ENCODE assay signal across 14 cellular contexts in the genomic region with DNA sequence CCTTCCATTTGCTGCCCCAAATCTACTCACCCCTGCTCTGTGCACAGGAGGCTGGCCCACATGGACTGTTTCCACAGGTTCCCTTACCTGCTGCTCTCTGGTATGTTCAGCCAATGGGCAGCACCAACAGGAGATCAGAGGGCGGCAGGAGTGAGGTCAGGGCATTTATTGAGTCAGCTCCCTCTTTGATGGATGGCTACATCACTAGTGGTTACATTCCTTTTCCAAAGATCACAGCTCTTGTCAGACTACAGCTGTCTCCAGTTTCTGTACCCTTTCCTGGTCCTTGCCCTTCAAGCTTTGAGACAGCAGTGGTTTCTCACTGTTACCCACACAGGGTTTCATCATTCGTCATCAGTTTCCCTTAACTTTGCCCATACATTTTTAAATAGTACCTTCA.
DNase-seq lines count a peak whose midpoint lies in the region; ATAC-seq and TF ChIP-seq lines count a peak whose summit lies in the region.
"Had no signal": no experiment of that assay in that cellular context is flagged by ENCODE, and none has a peak within 500 bp of the region (broad histone marks: within the 10 kb centered on the region; RNA-seq: fewer than 3 reads in every experiment).

No MANE protein-coding gene starts in this region.

- intact Hi-C loops in activated CD4-positive, alpha-beta memory T cell treated with anti-CD3 and anti-CD28 coated beads for 36 hours (cut with micrococcal nuclease): loop anchor here (1.0 to 5.0 kb wide), 2 partner anchors 20 to 33 kb away; no protein-coding TSS in a partner anchor

- peak; percentile 69 for ATAC-seq in HG02610 (IDR thresholded peaks at IDR 0.05; ENCODE audit: unreplicated experiment)
- ATAC-seq: naive thymus-derived CD8-positive, alpha-beta T cell had no signal

- H3K9ac ChIP-seq in SK-N-SH: no peak overlapping the region

- H3K4me1 ChIP-seq in SK-N-SH (ENCODE audit: control insufficient read depth in 1 of 2, insufficient read depth in 2 of 2, low read depth in 1 of 2, low read length in 1 of 2): no peaks in the 10 kb centered on the region
- H3K4me1 ChIP-seq: SJCRH30, thyroid gland had no signal

- DNase-seq in activated CD4-positive, alpha-beta memory T cell treated with anti-CD3 and anti-CD28 coated beads for 36 hours: peak; percentile 51
- DNase-seq in activated CD4-positive, alpha-beta memory T cell treated with anti-CD3 and anti-CD28 coated beads, Interleukin-2, amount 10 ng/mL, durations not matched to agents 7 days and 5 days: no peak
- no peak for DNase-seq in activated T-cell treated with anti-CD3 and anti-CD28 coated beads, Interleukin-2, amount 50 U/mL, for 24 hours
- peak; percentile 0 for DNase-seq in stimulated activated CD8-positive, alpha-beta memory T cell treated with anti-CD3 and anti-CD28 coated beads, Interleukin-12 subunit alpha, Interleukin-12 subunit beta, amount 100 ng/mL, for 24 hours (ENCODE audit: extremely low read depth)
- DNase-seq in SK-N-SH (no peak), T1000 (lab: John Stamatoyannopoulos, UW) (no peak), activated gamma-delta T cell (lab: John Stamatoyannopoulos, UW) (no peak)
- DNase-seq: immature natural killer cell; KBM-7; naive thymus-derived CD8-positive, alpha-beta T cell; SJCRH30; thyroid gland had no signal

- no peaks in the 10 kb centered on the region for H3K9me3 Mint-ChIP-seq in activated CD4-positive, alpha-beta memory T cell treated with anti-CD3 and anti-CD28 coated beads for 36 hours
- H3K9me3 Mint-ChIP-seq in activated CD4-positive, alpha-beta memory T cell treated with anti-CD3 and anti-CD28 coated beads, Interleukin-2, amount 10 ng/mL, durations not matched to agents 7 days and 5 days: peaks cover 8% of the 10 kb centered on the region
- no peaks in the 10 kb centered on the region for H3K9me3 Mint-ChIP-seq in activated T-cell treated with anti-CD3 and anti-CD28 coated beads, Interleukin-2, amount 50 U/mL, for 24 hours

- no peak overlapping the region for H3K27ac Mint-ChIP-seq in activated CD4-positive, alpha-beta memory T cell treated with anti-CD3 and anti-CD28 coated beads for 36 hours
- no peak overlapping the region for H3K27ac Mint-ChIP-seq in activated CD4-positive, alpha-beta memory T cell treated with anti-CD3 and anti-CD28 coated beads, Interleukin-2, amount 10 ng/mL, durations not matched to agents 7 days and 5 days
- H3K27ac Mint-ChIP-seq in activated T-cell treated with anti-CD3 and anti-CD28 coated beads, Interleukin-2, amount 50 U/mL, for 24 hours: peak overlapping the region; percentile 57
- H3K27ac Mint-ChIP-seq: immature natural killer cell; naive thymus-derived CD8-positive, alpha-beta T cell had no signal

- H3K27ac ChIP-seq in SK-N-SH (ENCODE audit: low read depth in 2 of 2, low read length in 1 of 2): no peak overlapping the region
- H3K27ac ChIP-seq: SJCRH30, skin epidermis, thyroid gland had no signal

- H2AFZ ChIP-seq in SK-N-SH (ENCODE audit: low read depth): no peak overlapping the region

- no peak overlapping the region for H3K4me3 Mint-ChIP-seq in activated CD4-positive, alpha-beta memory T cell treated with anti-CD3 and anti-CD28 coated beads for 36 hours
- H3K4me3 Mint-ChIP-seq in activated CD4-positive, alpha-beta memory T cell treated with anti-CD3 and anti-CD28 coated beads, Interleukin-2, amount 10 ng/mL, durations not matched to agents 7 days and 5 days: no peak overlapping the region
- H3K4me3 Mint-ChIP-seq in activated T-cell treated with anti-CD3 and anti-CD28 coated beads, Interleukin-2, amount 50 U/mL, for 24 hours: no peak overlapping the region
- H3K4me3 Mint-ChIP-seq: immature natural killer cell; naive thymus-derived CD8-positive, alpha-beta T cell had no signal

- no peaks in the 10 kb centered on the region for H3K27me3 ChIP-seq in SK-N-SH (ENCODE audit: insufficient read depth)
- H3K27me3 ChIP-seq: SJCRH30, thyroid gland had no signal

- no peaks in the 10 kb centered on the region for H3K9me3 ChIP-seq in SK-N-SH
- H3K9me3 ChIP-seq: SJCRH30, thyroid gland had no signal

- H3K79me2 ChIP-seq in SK-N-SH (ENCODE audit: insufficient read depth): no peaks in the 10 kb centered on the region

- no peak overlapping the region for H3K4me2 ChIP-seq in SK-N-SH

- WGBS in SK-N-SH (ENCODE audit: low lambda C conversion rate): 12% methylated on average over 1 of the region's 2 CpGs

- peaks cover 11% of the 10 kb centered on the region for H3K4me1 Mint-ChIP-seq in activated CD4-positive, alpha-beta memory T cell treated with anti-CD3 and anti-CD28 coated beads for 36 hours (ENCODE audit: low read depth)
- peaks cover 7% of the 10 kb centered on the region for H3K4me1 Mint-ChIP-seq in activated CD4-positive, alpha-beta memory T cell treated with anti-CD3 and anti-CD28 coated beads, Interleukin-2, amount 10 ng/mL, durations not matched to agents 7 days and 5 days
- peaks cover 27% of the 10 kb centered on the region for H3K4me1 Mint-ChIP-seq in activated T-cell treated with anti-CD3 and anti-CD28 coated beads, Interleukin-2, amount 50 U/mL, for 24 hours (ENCODE audit: low read depth)
- H3K4me1 Mint-ChIP-seq: immature natural killer cell; naive thymus-derived CD8-positive, alpha-beta T cell had no signal

- CTCF ChIA-PET in activated CD4-positive, alpha-beta memory T cell treated with anti-CD3 and anti-CD28 coated beads for 36 hours (lab: Charles Lee): interaction anchor here (1.0 to 1.1 kb wide), 2 partner anchors 20 to 216 kb away, joined by 3 read pairs; no protein-coding TSS in a partner anchor
- CTCF ChIA-PET in activated CD4-positive, alpha-beta memory T cell treated with anti-CD3 and anti-CD28 coated beads, Interleukin-2, amount 10 ng/mL, durations not matched to agents 7 days and 5 days (lab: Charles Lee): no interaction called here
- CTCF ChIA-PET in SK-N-SH (lab: Yijun Ruan, JAX): interaction anchor here (1.4 kb wide), 1 partner anchor 28 kb away, joined by 3 read pairs; no protein-coding TSS in a partner anchor

- H3K9me2 ChIP-seq in SK-N-SH: no peaks in the 10 kb centered on the region

- no peaks in the 10 kb centered on the region for H3F3A ChIP-seq in SK-N-SH (replicated peaks; ENCODE audit: insufficient read depth)

- H3K27me3 Mint-ChIP-seq in activated CD4-positive, alpha-beta memory T cell treated with anti-CD3 and anti-CD28 coated beads for 36 hours: peaks cover 8% of the 10 kb centered on the region
- H3K27me3 Mint-ChIP-seq in activated CD4-positive, alpha-beta memory T cell treated with anti-CD3 and anti-CD28 coated beads, Interleukin-2, amount 10 ng/mL, durations not matched to agents 7 days and 5 days: peaks cover 5% of the 10 kb centered on the region
- H3K27me3 Mint-ChIP-seq in activated T-cell treated with anti-CD3 and anti-CD28 coated beads, Interleukin-2, amount 50 U/mL, for 24 hours: peaks cover 22% of the 10 kb centered on the region

- POLR2A ChIA-PET in activated CD4-positive, alpha-beta memory T cell treated with anti-CD3 and anti-CD28 coated beads for 36 hours (lab: Charles Lee): no interaction called here
- POLR2A ChIA-PET in activated CD4-positive, alpha-beta memory T cell treated with anti-CD3 and anti-CD28 coated beads, Interleukin-2, amount 10 ng/mL, durations not matched to agents 7 days and 5 days (lab: Charles Lee): no interaction called here
- POLR2A ChIA-PET in SK-N-SH (lab: Yijun Ruan, JAX): no interaction called here

- TF ChIP-seq EP300 in SK-N-SH (IDR thresholded peaks at IDR 0.05; ENCODE audit: borderline replicate concordance in 1 of 2, low read depth in 1 of 2, low read length in 1 of 2): no peak

- no peak overlapping the region for H3K4me3 ChIP-seq in SK-N-SH (ENCODE audit: low read depth in 2 of 2, low read length in 1 of 2)
- H3K4me3 ChIP-seq: SJCRH30, skin epidermis, thyroid gland had no signal

- H3K36me3 Mint-ChIP-seq in activated CD4-positive, alpha-beta memory T cell treated with anti-CD3 and anti-CD28 coated beads for 36 hours: no peaks in the 10 kb centered on the region
- H3K36me3 Mint-ChIP-seq in activated CD4-positive, alpha-beta memory T cell treated with anti-CD3 and anti-CD28 coated beads, Interleukin-2, amount 10 ng/mL, durations not matched to agents 7 days and 5 days (ENCODE audit: low read depth): no peaks in the 10 kb centered on the region
- no peaks in the 10 kb centered on the region for H3K36me3 Mint-ChIP-seq in activated T-cell treated with anti-CD3 and anti-CD28 coated beads, Interleukin-2, amount 50 U/mL, for 24 hours (ENCODE audit: low read depth)
- H3K36me3 Mint-ChIP-seq: immature natural killer cell had no signal

- TF ChIP-seq RAD21 in SK-N-SH (IDR thresholded peaks at IDR 0.05; ENCODE audit: low read length): no peak

- H3K36me3 ChIP-seq in SK-N-SH (replicated peaks in 1 of 2; ENCODE audit: control insufficient read depth in 1 of 2, insufficient read depth in 2 of 2, low read length in 1 of 2): no peaks in the 10 kb centered on the region
- H3K36me3 ChIP-seq: SJCRH30, thyroid gland had no signal

- TF ChIP-seq CTCF in SK-N-SH (IDR thresholded peaks at IDR 0.05): no peak

- no peaks in the 10 kb centered on the region for H4K20me1 ChIP-seq in SK-N-SH (ENCODE audit: insufficient read depth)

TF ChIP-seq in SK-N-SH, 30 proteins besides CTCF, POLR2A, EP300 and RAD21 (continues in another document):
- no peak for TF ChIP-seq RFX5 (IDR thresholded peaks at IDR 0.05; ENCODE audit: low read length)
- TF ChIP-seq, protein P1, sequence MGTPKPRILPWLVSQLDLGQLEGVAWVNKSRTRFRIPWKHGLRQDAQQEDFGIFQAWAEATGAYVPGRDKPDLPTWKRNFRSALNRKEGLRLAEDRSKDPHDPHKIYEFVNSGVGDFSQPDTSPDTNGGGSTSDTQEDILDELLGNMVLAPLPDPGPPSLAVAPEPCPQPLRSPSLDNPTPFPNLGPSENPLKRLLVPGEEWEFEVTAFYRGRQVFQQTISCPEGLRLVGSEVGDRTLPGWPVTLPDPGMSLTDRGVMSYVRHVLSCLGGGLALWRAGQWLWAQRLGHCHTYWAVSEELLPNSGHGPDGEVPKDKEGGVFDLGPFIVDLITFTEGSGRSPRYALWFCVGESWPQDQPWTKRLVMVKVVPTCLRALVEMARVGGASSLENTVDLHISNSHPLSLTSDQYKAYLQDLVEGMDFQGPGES (IDR thresholded peaks at IDR 0.05; ENCODE audit: low read depth, low read length): no peak
- TF ChIP-seq NFIC (IDR thresholded peaks at IDR 0.05; ENCODE audit: borderline replicate concordance): no peak
- no peak for TF ChIP-seq GATA2 (CRISPR knock-in tag; IDR thresholded peaks at IDR 0.05)
- no peak for TF ChIP-seq TCF12 (IDR thresholded peaks at IDR 0.05)
- TF ChIP-seq MXI1 (IDR thresholded peaks at IDR 0.05; ENCODE audit: low read depth, low read length): no peak

Comparison
In these comparisons a context has a peak if more than half of its experiments do, and no peak if none do; other contexts are left out.
1. DNase-seq: peak in activated CD4-positive, alpha-beta memory T cell treated with anti-CD3 and anti-CD28 coated beads for 36 hours (single experiment) and stimulated activated CD8-positive, alpha-beta memory T cell treated with anti-CD3 and anti-CD28 coated beads, Interleukin-12 subunit alpha, Interleukin-12 subunit beta, amount 100 ng/mL, for 24 hours (single experiment); none in activated CD4-positive, alpha-beta memory T cell treated with anti-CD3 and anti-CD28 coated beads, Interleukin-2, amount 10 ng/mL, durations not matched to agents 7 days and 5 days (single experiment), activated T-cell treated with anti-CD3 and anti-CD28 coated beads, Interleukin-2, amount 50 U/mL, for 24 hours (single experiment), SK-N-SH (single experiment), T1000 (single experiment) and activated gamma-delta T cell (single experiment).